Comparison of ENCODE assay signal across 13 cellular contexts in genomic region chr7:105448181-105448580, GRCh38. TPM values are rescaled to one million over a fixed set of nuclear protein-coding genes. Genes with fewer than 3 reads are reported as not detected.
DNase-seq lines count a peak whose midpoint lies in the region; ATAC-seq and TF ChIP-seq lines count a peak whose summit lies in the region.
"Had no signal": no experiment of that assay in that cellular context is flagged by ENCODE, and none has a peak within 500 bp of the region (broad histone marks: within the 10 kb centered on the region; RNA-seq: fewer than 3 reads in every experiment).

No MANE protein-coding gene starts in this region.

- WGBS in spleen, 5 donors: 42 to 58% (median 53%) methylated on average over 8 of the region's 8 CpGs
- WGBS in esophagus squamous epithelium, 2 donors: 70 to 83% methylated on average over 8 of the region's 8 CpGs

- peak; percentile 80 for ATAC-seq in GM19043 (IDR thresholded peaks at IDR 0.05; ENCODE audit: low read depth, unreplicated experiment)
- ATAC-seq in GM21737 (IDR thresholded peaks at IDR 0.05; ENCODE audit: unreplicated experiment): peak; percentile 72
- peak; percentile 72 for ATAC-seq in HG03460 (IDR thresholded peaks at IDR 0.05; ENCODE audit: unreplicated experiment)

- DNase-seq in spleen (no peak), esophagus squamous epithelium (lab: John Stamatoyannopoulos, UW) (no peak), middle frontal gyrus (ENCODE audit: extremely low spot score, low spot score) (no peak), AG20443 (ENCODE audit: low spot score) (no peak)
- DNase-seq: activated naive CD8-positive, alpha-beta T cell treated with anti-CD3 and anti-CD28 coated beads, Interleukin-2, amount 10 ng/mL, durations not matched to agents 7 days and 5 days; dorsolateral prefrontal cortex; EL; heart right ventricle; NCI-H2081; retina had no signal

- H3K36me3 ChIP-seq in spleen (no peaks in the 10 kb centered on the region), esophagus squamous epithelium (no peaks in the 10 kb centered on the region)
- H3K36me3 ChIP-seq: heart right ventricle had no signal

- intact Hi-C loops in spleen (cut with DNase I; ENCODE audit: low total_unique reads) (no loop called here), esophagus squamous epithelium (cut with DNase I) (no loop called here)

- H3K27me3 ChIP-seq in spleen (replicated peaks in 1 of 7) (no peaks in the 10 kb centered on the region), esophagus squamous epithelium (no peaks in the 10 kb centered on the region)
- H3K27me3 ChIP-seq: dorsolateral prefrontal cortex, heart right ventricle had no signal

- no peak for TF ChIP-seq POLR2A in spleen (IDR thresholded peaks at IDR 0.05)
- peak in 1 of 4 donors; percentile 10 for TF ChIP-seq POLR2A in esophagus squamous epithelium (IDR thresholded peaks at IDR 0.05)

- H3K27ac ChIP-seq in spleen (peak overlapping the region; percentile 37 to 90 (median 74)), esophagus squamous epithelium (no peak overlapping the region)
- H3K27ac ChIP-seq: dorsolateral prefrontal cortex had no signal

- H3K9me3 ChIP-seq in spleen (no peaks in the 10 kb centered on the region), esophagus squamous epithelium (no peaks in the 10 kb centered on the region)
- H3K9me3 ChIP-seq: heart right ventricle had no signal

- TF ChIP-seq CTCF in spleen (IDR thresholded peaks at IDR 0.05 in 8 of 11, conservative IDR thresholded peaks at IDR 0.05 in 3 of 11) (no peak), esophagus squamous epithelium (IDR thresholded peaks at IDR 0.05) (no peak)

- peak overlapping the region in 1 of 8 donors; percentile 38 for H3K4me3 ChIP-seq in spleen
- no peak overlapping the region for H3K4me3 ChIP-seq in esophagus squamous epithelium
- H3K4me3 ChIP-seq: dorsolateral prefrontal cortex, heart right ventricle had no signal

- H3K4me1 ChIP-seq in spleen (peaks cover 0 to 69% (median 12%) of the 10 kb centered on the region in 6 donors), esophagus squamous epithelium (no peaks in the 10 kb centered on the region)

RNA-seq across cellular contexts. Expression of gene SRPK2, which starts 59.5 kb away (rescaled TPM):
- 10 to 100 TPM; 42.6 to 60.3 (median 56.9) TPM for total RNA-seq in spleen
- 10 to 100 TPM in 2 of 3 donors, 1 to 10 TPM in 1; 9.6 to 12.8 (median 10.7) TPM for polyA plus RNA-seq in spleen
- 10 to 100 TPM; 21.5 to 35.1 (median 29.2) TPM for total RNA-seq in esophagus squamous epithelium

Comparison
In these comparisons a context has a peak if more than half of its experiments do, and no peak if none do; other contexts are left out.
1. H3K27ac ChIP-seq: peak in spleen (8 of 8); none in esophagus squamous epithelium (0 of 4).
2. Peak in every context shown above with its lines, with median percentiles within 50 percentile points of each other: ATAC-seq.